8 cellular contexts compared by ENCODE assay signal in genomic region chr16:46830902-46831647, GRCh38. TPM values are rescaled to one million over a fixed set of nuclear protein-coding genes. Genes with fewer than 3 reads are reported as not detected.
A peak's percentile ranks its signal among the peaks of the same experiment; 100 is the strongest.
DNase-seq lines count a peak whose midpoint lies in the region; ATAC-seq and TF ChIP-seq lines count a peak whose summit lies in the region.

TSS of gene C16orf87 (minus strand) at chr16:46831180. CDS start at chr16:46831149, 31 bp downstream.

- no peak; the same call in 1 of the 2 replicates for TF ChIP-seq CTCF in C4-2B (conservative IDR thresholded peaks at IDR 0.05)
- no peak for TF ChIP-seq CTCF in right lobe of liver (IDR thresholded peaks at IDR 0.05)

- H3K4me3 ChIP-seq in right lobe of liver: peak within 1 kb of the TSS; percentile 82 to 88 (median 87)

- WGBS in right lobe of liver (ENCODE audit: insufficient coverage, low coverage, low lambda C conversion rate, missing lambda C conversion rate): 0% methylated on average over 22 of the region's 94 CpGs

- peaks cover 0 to 28% (median 3%) of the 10 kb centered on the region in 4 donors for H3K4me1 ChIP-seq in right lobe of liver

- DNase-seq in NCI-H748 treated with DMSO at 0.1 percent for 48 hours (lab: John Stamatoyannopoulos, UW) (peak; percentile 67), dermis blood vessel endothelial cell (peak; percentile 96), right lobe of liver (peak; percentile 95 to 97 (median 96))
- peak; percentile 78 to 84 for DNase-seq in activated CD4-positive, alpha-beta T cell treated with anti-CD3 and anti-CD28 coated beads, Interleukin-2, amount 50 U/mL, for 24 hours (ENCODE audit: low read depth in 1 of 2, low spot score in 1 of 2)
- peak; percentile 84 to 92 for DNase-seq in stimulated activated CD4-positive, alpha-beta T cell treated with anti-CD3 and anti-CD28 coated beads, Interleukin-4, amount 100 ng/mL, for 4 hours

- TF ChIP-seq POLR2A in right lobe of liver (IDR thresholded peaks at IDR 0.05): peak; percentile 74

- no peaks in the 10 kb centered on the region for H3K27me3 ChIP-seq in right lobe of liver

- intact Hi-C loops in right lobe of liver (cut with DNase I): no loop called here

- no peaks in the 10 kb centered on the region for H3K36me3 ChIP-seq in right lobe of liver

- H3K9me3 ChIP-seq in right lobe of liver: no peaks in the 10 kb centered on the region

- peak within 1 kb of the TSS; percentile 90 for H3K27ac ChIP-seq in C4-2B
- H3K27ac ChIP-seq in right lobe of liver: peak within 1 kb of the TSS; percentile 89 to 92 (median 90)

- peak; percentile 92 for ATAC-seq in GM19372 (IDR thresholded peaks at IDR 0.05; ENCODE audit: low read depth, unreplicated experiment)
- ATAC-seq in HG03558 (IDR thresholded peaks at IDR 0.05; ENCODE audit: extremely low read depth, unreplicated experiment): peak; percentile 89
- peak; percentile 90 to 97 (median 92) for ATAC-seq in right lobe of liver

RNA-seq across cellular contexts. Expression of gene C16orf87, which starts in this region (rescaled TPM):
- total RNA-seq in dermis blood vessel endothelial cell (10.9 and 11.2 TPM in 2 replicates), right lobe of liver (1 to 10 TPM; 5.5 to 9.8 (median 7.4) TPM)

Comparison
In these comparisons a context has a peak if more than half of its experiments do, and no peak if none do; other contexts are left out.
1. Peak in every context shown above with its lines: DNase-seq, ATAC-seq, H3K4me3 ChIP-seq and H3K27ac ChIP-seq.